In genomic region chr20:63533388-63533787, GRCh38 we compare ENCODE assay signal across 1 cellular context.
TF ChIP-seq lines count a peak whose summit lies in the region.

No MANE protein-coding gene starts in this region.

TF ChIP-seq in HepG2, 621 proteins besides CTCF, POLR2A, EP300 and RAD21:
- TF ChIP-seq ZBTB46 (CRISPR knock-in tag; IDR thresholded peaks at IDR 0.05; ENCODE audit: borderline replicate concordance): no peak
- no peak for TF ChIP-seq ZNF512B (CRISPR knock-in tag; IDR thresholded peaks at IDR 0.05; ENCODE audit: borderline replicate concordance)
- no peak for TF ChIP-seq ZFP37 (CRISPR knock-in tag; IDR thresholded peaks at IDR 0.05; ENCODE audit: borderline replicate concordance)
- no peak for TF ChIP-seq RORA (CRISPR knock-in tag; IDR thresholded peaks at IDR 0.05)
- no peak for TF ChIP-seq NONO (IDR thresholded peaks at IDR 0.05)
- TF ChIP-seq NONO (CRISPR knock-in tag; conservative IDR thresholded peaks at IDR 0.05): no peak
- no peak for TF ChIP-seq MTF1 (CRISPR knock-in tag; IDR thresholded peaks at IDR 0.05)
- TF ChIP-seq ZNF296 (CRISPR knock-in tag; conservative IDR thresholded peaks at IDR 0.05): no peak
- no peak for TF ChIP-seq ZBTB7B (CRISPR knock-in tag; IDR thresholded peaks at IDR 0.05)
- no peak for TF ChIP-seq NFKB2 (CRISPR knock-in tag; IDR thresholded peaks at IDR 0.05; ENCODE audit: borderline replicate concordance)
- no peak for TF ChIP-seq TSC22D2 (CRISPR knock-in tag; IDR thresholded peaks at IDR 0.05; ENCODE audit: borderline replicate concordance)
- TF ChIP-seq EZH2 (conservative IDR thresholded peaks at IDR 0.05; ENCODE audit: low read depth, low read length): no peak
- no peak for TF ChIP-seq ZNF687 (CRISPR knock-in tag; IDR thresholded peaks at IDR 0.05)
- no peak for TF ChIP-seq ZHX2 (IDR thresholded peaks at IDR 0.05; ENCODE audit: low read depth)
- TF ChIP-seq ZHX2 (CRISPR knock-in tag; IDR thresholded peaks at IDR 0.05; ENCODE audit: borderline replicate concordance): no peak
- no peak for TF ChIP-seq ARID2 (CRISPR knock-in tag; IDR thresholded peaks at IDR 0.05; ENCODE audit: borderline replicate concordance)
- no peak for TF ChIP-seq STAT6 (CRISPR knock-in tag; IDR thresholded peaks at IDR 0.05; ENCODE audit: borderline replicate concordance)
- no peak for TF ChIP-seq ZSCAN22 (CRISPR knock-in tag; IDR thresholded peaks at IDR 0.05)
- TF ChIP-seq MAZ (IDR thresholded peaks at IDR 0.05; ENCODE audit: borderline replicate concordance, low read depth, low read length): no peak
- TF ChIP-seq MAZ (CRISPR knock-in tag; IDR thresholded peaks at IDR 0.05; ENCODE audit: low read depth): no peak
